Comparison of ENCODE assay signal across 20 cellular contexts in genomic region chr18:43031169-43031568, GRCh38.
"Had no signal": no experiment of that assay in that cellular context is flagged by ENCODE, and none has a peak within 500 bp of the region (broad histone marks: within the 10 kb centered on the region; RNA-seq: fewer than 3 reads in every experiment).

No MANE protein-coding gene starts in this region.

- ATAC-seq: activated CD8-positive, alpha-beta T cell treated with anti-CD3 and anti-CD28 coated beads for 36 hours; activated T-cell treated with anti-CD3 and anti-CD28 coated beads, Interleukin-2, amount 50 U/mL, for 4 hours; left colon; mucosa of descending colon; natural killer cell treated with Interleukin-12 subunit alpha and Interleukin-12 subunit beta and Interleukin-15 and Interleukin-18, amount 100 ng/mL, for 72 hours; right lobe of liver; stimulated activated effector memory CD8-positive, alpha-beta T cell treated with anti-CD3 and anti-CD28 coated beads, Interleukin-12 subunit alpha, Interleukin-12 subunit beta, amount 100 ng/mL, for 72 hours had no signal

- DNase-seq: activated B cell treated with CpG ODN at 0.5 μM for 24 hours; activated CD4-positive, alpha-beta T cell treated with anti-CD3 and anti-CD28 coated beads, Interleukin-2, amount 50 U/mL, for 1 hour; activated CD8-positive, alpha-beta T cell treated with anti-CD3 and anti-CD28 coated beads for 36 hours; activated naive CD4-positive, alpha-beta T cell treated with Interleukin-2 at 50 U/mL for 16 hours; activated T-cell treated with anti-CD3 and anti-CD28 coated beads, Interleukin-2, amount 50 U/mL, for 4 hours; anterior cingulate cortex; caudate nucleus; dermis blood vessel endothelial cell; effector CD4-positive, alpha-beta T cell; esophagus squamous epithelium; foreskin melanocyte; left colon; mucosa of descending colon; right lobe of liver; stimulated activated CD4-positive, alpha-beta T cell treated with anti-CD3 and anti-CD28 coated beads, Interleukin-4, amount 100 ng/mL, for 24 hours; T-helper 2 cell; trophoblast cell; uterus had no signal
